ENCODE assay signal across 8 cellular contexts in the genomic region with DNA sequence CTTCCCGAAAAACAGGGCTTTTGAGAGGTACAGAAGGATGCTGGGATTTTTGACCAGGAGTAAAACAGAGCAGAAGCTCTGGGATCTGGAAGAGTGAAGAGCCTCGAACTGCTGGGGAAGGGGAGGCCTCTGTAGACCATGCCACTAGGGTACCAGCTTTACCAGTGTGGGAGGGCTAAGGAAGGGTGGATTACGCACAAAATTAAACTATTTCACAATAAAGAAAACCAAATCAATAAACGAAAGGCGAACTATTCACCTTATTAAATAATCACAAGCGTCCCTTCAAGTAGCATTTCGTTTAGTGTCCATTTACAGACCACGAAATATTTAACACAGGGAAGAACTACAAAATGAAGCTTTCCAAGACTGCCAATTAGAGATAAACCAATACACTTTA. TPM values are rescaled to one million over a fixed set of nuclear protein-coding genes. Genes with fewer than 3 reads are reported as not detected.
A peak's percentile ranks its signal among the peaks of the same experiment; 100 is the strongest.
DNase-seq lines count a peak whose midpoint lies in the region; ATAC-seq, FAIRE-seq and TF ChIP-seq lines count a peak whose summit lies in the region.

No MANE protein-coding gene starts in this region.

- DNase-seq in A549 (ENCODE audit: low read depth in 1 of 2, low spot score in 1 of 2) = no peak
- no peak for DNase-seq in cardiac fibroblast (ENCODE audit: low read depth in 2 of 2)
- no peak for DNase-seq in GM10248 (ENCODE audit: extremely low spot score)
- DNase-seq in DMS153 (lab: John Stamatoyannopoulos, UW) = no peak
- DNase-seq in CD1c-positive myeloid dendritic cell (ENCODE audit: extremely low spot score) = no peak

- H3K27me3 ChIP-seq in HUES64 (ENCODE audit: insufficient read depth, low read length) = no peaks in the 10 kb centered on the region
- no peaks in the 10 kb centered on the region for H3K27me3 ChIP-seq in mucosa of rectum (ENCODE audit: control insufficient read depth in 2 of 2, insufficient read depth in 2 of 2, low read length in 2 of 2)

- H3K4me3 ChIP-seq in A549 (peak overlapping the region; percentile 64), HUES64 (ENCODE audit: low read length) (peak overlapping the region; percentile 95), cardiac fibroblast (replicated peaks in 1 of 2; ENCODE audit: low read depth in 2 of 2, low read length in 2 of 2) (peak overlapping the region; percentile 81 to 99), mucosa of rectum (ENCODE audit: low read length in 2 of 2) (peak overlapping the region; percentile 92 to 99)

- 17% methylated on average over 8 of the region's 8 CpGs for WGBS in A549 (ENCODE audit: missing lambda C conversion rate)
- 38% methylated on average over 8 of the region's 8 CpGs for WGBS in HUES64

- H3K36me3 ChIP-seq in HUES64 (ENCODE audit: insufficient read depth, low read length) (peaks cover 35% of the 10 kb centered on the region), mucosa of rectum (ENCODE audit: control insufficient read depth in 2 of 2, insufficient read depth in 2 of 2, low read length in 2 of 2) (peaks cover 7 to 14% of the 10 kb centered on the region in 2 donors)

- TF ChIP-seq EP300 in A549 (IDR thresholded peaks at IDR 0.05) = no peak

- no peak for TF ChIP-seq CTCF in A549 (IDR thresholded peaks at IDR 0.05)
- no peak for TF ChIP-seq CTCF in cardiac fibroblast (IDR thresholded peaks at IDR 0.05; ENCODE audit: low read depth, low read length)
- no peak for TF ChIP-seq CTCF in GM10248 (IDR thresholded peaks at IDR 0.05; ENCODE audit: control extremely low read depth, extremely low read depth, low read depth, missing control alignments)

- H3K27ac ChIP-seq in A549 = peak overlapping the region; percentile 88 to 99
- H3K27ac ChIP-seq in HUES64 (ENCODE audit: low read depth, low read length) = peak overlapping the region; percentile 94; the same call in 1 of the 2 replicates
- peak overlapping the region; percentile 99 for H3K27ac ChIP-seq in mucosa of rectum (ENCODE audit: low read depth in 2 of 2, low read length in 2 of 2)

- TF ChIP-seq POLR2A in A549 (IDR thresholded peaks at IDR 0.05; ENCODE audit: low read length) = no peak

- TF ChIP-seq RAD21 in A549 (conservative IDR thresholded peaks at IDR 0.05 in 1 of 2, IDR thresholded peaks at IDR 0.05 in 1 of 2) = no peak

- peak overlapping the region; percentile 87 for H3K4me2 ChIP-seq in A549

- H3K4me1 ChIP-seq in A549 (peaks cover 11% of the 10 kb centered on the region; the same call in 2 of the 3 replicates), HUES64 (ENCODE audit: insufficient read depth, low read length) (peaks cover 12% of the 10 kb centered on the region; the same call in 1 of the 2 replicates), mucosa of rectum (ENCODE audit: control insufficient read depth in 2 of 2, insufficient read depth in 2 of 2, low read length in 2 of 2) (peaks cover 8 to 13% of the 10 kb centered on the region in 2 donors)

- H3K9ac ChIP-seq in HUES64 (ENCODE audit: low read depth, low read length) (peak overlapping the region; percentile 91), mucosa of rectum (ENCODE audit: low read depth in 1 of 2, low read length in 2 of 2) (peak overlapping the region; percentile 65 to 98)

- ATAC-seq in A549 = no peak
- no peak for ATAC-seq in HG03521 (IDR thresholded peaks at IDR 0.05; ENCODE audit: unreplicated experiment)

- FAIRE-seq in A549 (lab: Jason Lieb, UNC) = no peak

- POLR2A ChIA-PET in A549 (lab: Yijun Ruan, JAX) = interaction anchor here (1.0 to 1.8 kb wide), 2 partner anchors 9 to 15 kb away, joined by 3 to 6 read pairs; no protein-coding TSS in a partner anchor
- POLR2A ChIA-PET in GM10248 (lab: Yijun Ruan, JAX) = no interaction called here

- H3K9me3 ChIP-seq in A549 (no peaks in the 10 kb centered on the region), HUES64 (ENCODE audit: insufficient read depth, low read depth, low read length) (no peaks in the 10 kb centered on the region), mucosa of rectum (ENCODE audit: control insufficient read depth in 2 of 2, low read length in 2 of 2) (no peaks in the 10 kb centered on the region)

- CTCF ChIA-PET in A549 (lab: Yijun Ruan, JAX) = interaction anchor here (1.0 kb wide), 1 partner anchor 520 kb away, joined by 3 read pairs; no protein-coding TSS in a partner anchor
- CTCF ChIA-PET in GM10248 (lab: Yijun Ruan, JAX) = interaction anchor here (1.1 kb wide), 1 partner anchor 9 kb away, joined by 3 read pairs; no protein-coding TSS in a partner anchor

TF ChIP-seq in A549, 52 proteins besides CTCF, POLR2A, EP300 and RAD21:
- no peak for TF ChIP-seq KDM5A (IDR thresholded peaks at IDR 0.05)
TF ChIP-seq in A549: peak in this region for 0.

RNA-seq across cellular contexts. Expression of a gene that starts 0.7 kb away (rescaled TPM):
- 60.1 and 66.2 TPM in 2 replicates for polyA plus RNA-seq in A549 (2011; rRNA removed)
- 37.7 and 39.2 TPM in 2 replicates for polyA plus RNA-seq in A549 (2012; cell fraction: cytosol; rRNA removed)
- polyA plus RNA-seq in A549 (2012; cell fraction: nucleus; rRNA removed) = 25.2 and 28.7 TPM in 2 replicates
- polyA plus RNA-seq in A549 (2017; fragmentation: RNase III; extraction: RNeasy Plus Mini Kit Qiagen cat#74134 plus additional on column Dnase treatment) = 33.1 to 33.4 TPM (median 33.2 TPM) in 3 replicates
- 21.9 and 25.0 TPM in 2 replicates for polyA minus RNA-seq in A549 (2011; rRNA and poly(A)+ RNA removed)
- polyA plus RNA-seq in HUES64 (2013, experiment 1 of 2) = 44.3 TPM
- 47.2 TPM for polyA plus RNA-seq in HUES64 (2013, experiment 2 of 2)

RNA-seq across cellular contexts. Expression of a gene that starts 18.6 kb away (rescaled TPM):
- polyA plus RNA-seq in A549 (2011; rRNA removed) (33.3 and 80.2 TPM in 2 replicates), A549 (2017; fragmentation: RNase III; extraction: RNeasy Plus Mini Kit Qiagen cat#74134 plus additional on column Dnase treatment) (139 to 147 TPM (median 143 TPM) in 3 replicates)
- polyA plus RNA-seq in A549 (2012; cell fraction: cytosol; rRNA removed) = 19.7 and 23.9 TPM in 2 replicates
- 3.3 and 6.1 TPM in 2 replicates for polyA plus RNA-seq in A549 (2012; cell fraction: nucleus; rRNA removed)
- polyA minus RNA-seq in A549 (2011; rRNA and poly(A)+ RNA removed) = 33.9 and 42.6 TPM in 2 replicates
- polyA plus RNA-seq in HUES64 (2013, experiment 1 of 2) = 93.2 TPM
- polyA plus RNA-seq in HUES64 (2013, experiment 2 of 2) = 101 TPM

RNA-seq across cellular contexts. Expression of a gene that starts 23.1 kb away (rescaled TPM):
- 8.4 and 10.0 TPM in 2 replicates for polyA plus RNA-seq in A549 (2011; rRNA removed)
- polyA plus RNA-seq in A549 (2012; cell fraction: cytosol; rRNA removed) = 6.3 and 7.7 TPM in 2 replicates
- 6.0 and 6.4 TPM in 2 replicates for polyA plus RNA-seq in A549 (2012; cell fraction: nucleus; rRNA removed)
- 5.5 to 5.9 TPM (median 5.6 TPM) in 3 replicates for polyA plus RNA-seq in A549 (2017; fragmentation: RNase III; extraction: RNeasy Plus Mini Kit Qiagen cat#74134 plus additional on column Dnase treatment)
- 8.7 and 9.1 TPM in 2 replicates for polyA minus RNA-seq in A549 (2011; rRNA and poly(A)+ RNA removed)
- 21.3 TPM for polyA plus RNA-seq in HUES64 (2013, experiment 1 of 2)
- 24.3 TPM for polyA plus RNA-seq in HUES64 (2013, experiment 2 of 2)
